7 cellular contexts compared by ENCODE assay signal in the genomic region with DNA sequence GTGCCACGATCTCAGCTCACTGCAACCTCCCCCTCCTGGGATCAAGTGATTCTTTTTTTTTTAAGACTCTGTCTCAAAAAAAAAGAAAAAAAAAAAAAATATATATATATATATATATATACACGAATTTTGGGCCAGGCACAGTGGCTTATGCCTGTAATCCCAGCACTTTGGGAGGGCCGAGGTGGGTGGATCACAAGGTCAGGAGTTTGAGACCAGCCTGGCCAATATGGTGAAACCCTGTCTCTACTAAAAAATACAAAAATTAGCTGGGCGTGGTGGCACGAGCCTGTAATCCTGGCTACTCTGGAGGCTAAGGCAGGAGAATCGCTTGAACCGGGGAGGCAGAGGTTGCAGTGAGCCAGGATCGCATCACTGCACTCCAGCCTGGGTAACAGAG. TPM values are rescaled to one million over a fixed set of nuclear protein-coding genes. Genes with fewer than 3 reads are reported as not detected.
"Had no signal": no experiment of that assay in that cellular context is flagged by ENCODE, and none has a peak within 500 bp of the region (broad histone marks: within the 10 kb centered on the region; RNA-seq: fewer than 3 reads in every experiment).

No MANE protein-coding gene starts in this region.

RNA-seq across cellular contexts. Expression of a gene that starts 9.3 kb away (rescaled TPM):
- total RNA-seq: esophagus mucosa, mammary epithelial cell, suprapubic skin had no signal
- polyA plus RNA-seq: mammary epithelial cell had no signal

RNA-seq across cellular contexts. Expression of a gene that starts 9.9 kb away (rescaled TPM):
- total RNA-seq: dermis microvascular lymphatic vessel endothelial cell, endothelial cell of umbilical vein, esophagus mucosa, prostate gland, right atrium auricular region had no signal
